25 cellular contexts compared by ENCODE assay signal in genomic region chr1:27302612-27303011, GRCh38. TPM values are rescaled to one million over a fixed set of nuclear protein-coding genes. Genes with fewer than 3 reads are reported as not detected.
"Had no signal": no experiment of that assay in that cellular context is flagged by ENCODE, and none has a peak within 500 bp of the region (broad histone marks: within the 10 kb centered on the region; RNA-seq: fewer than 3 reads in every experiment).

No MANE protein-coding gene starts in this region.

- H3K27me3 ChIP-seq: dorsolateral prefrontal cortex, esophagus muscularis mucosa, foreskin keratinocyte, gastrocnemius medialis, heart right ventricle, left lung had no signal

- H3K27ac ChIP-seq: coronary artery, foreskin keratinocyte, gastrocnemius medialis, heart right ventricle, left lung, lower lobe of right lung had no signal

- H3K27ac Mint-ChIP-seq: mesothelial cell of epicardium had no signal

- FAIRE-seq: colon, endothelial cell of umbilical vein, islet of Langerhans, keratinocyte had no signal

- H3K4me3 ChIP-seq: coronary artery, dorsolateral prefrontal cortex, esophagus muscularis mucosa, gastrocnemius medialis, heart right ventricle, left lung, lower lobe of right lung, mucosa of descending colon had no signal

- DNase-seq: dermis blood vessel endothelial cell; dorsolateral prefrontal cortex; effector CD4-positive, alpha-beta T cell; effector memory CD4-positive, alpha-beta T cell; foreskin keratinocyte; gastrocnemius medialis; glutamatergic neuron; head of caudate nucleus; heart right ventricle; hippocampal formation; left cardiac atrium; left lung; left ventricle myocardium superior; lower lobe of right lung; mesenchymal stem cell; mucosa of descending colon had no signal

- H3K4me3 Mint-ChIP-seq: mesothelial cell of epicardium had no signal

- ATAC-seq: foreskin keratinocyte, gastrocnemius medialis, heart right ventricle, left cardiac atrium, left lung, left ventricle myocardium superior, lower lobe of right lung, mucosa of descending colon had no signal

- H3K9me3 Mint-ChIP-seq: mesothelial cell of epicardium had no signal

- H3K9me3 ChIP-seq: esophagus muscularis mucosa, gastrocnemius medialis, heart right ventricle, left lung, lower lobe of right lung, mucosa of descending colon had no signal

RNA-seq across cellular contexts. Expression of gene SYTL1, which starts 39.2 kb away (rescaled TPM):
- total RNA-seq: dermis blood vessel endothelial cell, endothelial cell of umbilical vein, lung microvascular endothelial cell, myocyte had no signal
